In the genomic region with DNA sequence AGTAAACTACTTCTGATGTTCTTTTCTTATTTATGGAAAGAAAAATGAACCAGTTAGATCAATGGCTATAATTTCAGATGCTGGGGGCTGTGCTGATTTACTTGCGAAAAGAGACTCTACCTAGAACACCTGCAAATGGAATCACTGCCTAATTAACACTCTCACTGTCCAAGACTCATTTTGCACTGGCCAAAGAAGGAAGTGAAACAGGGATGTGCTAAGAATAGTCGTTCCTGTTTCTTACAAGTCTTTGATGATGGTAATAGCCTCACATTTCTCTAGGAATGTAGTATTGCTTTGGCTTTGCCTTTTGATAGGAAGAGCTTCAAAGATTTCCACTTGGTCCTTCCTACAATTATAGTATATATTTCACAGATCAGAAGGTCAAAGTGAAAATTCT, we compare ENCODE assay signal across 1 cellular context.
A peak's percentile ranks its signal among the peaks of the same experiment; 100 is the strongest.
TF ChIP-seq lines count a peak whose summit lies in the region.

No MANE protein-coding gene starts in this region.

TF ChIP-seq in K562, 482 proteins besides CTCF, POLR2A, EP300 and RAD21:
- TF ChIP-seq SMAD2 (IDR thresholded peaks at IDR 0.05; ENCODE audit: low read depth, low read length) (no peak), CREBBP (IDR thresholded peaks at IDR 0.05; ENCODE audit: low read depth, low read length) (no peak), SPI1 (IDR thresholded peaks at IDR 0.05; ENCODE audit: borderline replicate concordance, low read depth, low read length) (peak; percentile 54; the same call in 1 of the 2 replicates), ARID1B (IDR thresholded peaks at IDR 0.05) (no peak), NFATC3 (IDR thresholded peaks at IDR 0.05) (no peak)
